Comparison of ENCODE assay signal across 10 cellular contexts in genomic region chr11:128480066-128480465, GRCh38.
DNase-seq lines count a peak whose midpoint lies in the region; ATAC-seq and TF ChIP-seq lines count a peak whose summit lies in the region.
"Had no signal": no experiment of that assay in that cellular context is flagged by ENCODE, and none has a peak within 500 bp of the region (broad histone marks: within the 10 kb centered on the region; RNA-seq: fewer than 3 reads in every experiment).

No MANE protein-coding gene starts in this region.

- TF ChIP-seq CTCF in gastrocnemius medialis (IDR thresholded peaks at IDR 0.05 in 4 of 5, conservative IDR thresholded peaks at IDR 0.05 in 1 of 5) (no peak), neural progenitor cell (IDR thresholded peaks at IDR 0.05) (no peak)

- no peak overlapping the region for H3K9ac ChIP-seq in neural progenitor cell

- H3K79me2 ChIP-seq in neural progenitor cell (ENCODE audit: low read depth) = no peaks in the 10 kb centered on the region

- H3K27me3 ChIP-seq in CD8-positive, alpha-beta memory T cell (ENCODE audit: insufficient read depth, low read length, poor library complexity, severe bottlenecking) = no peaks in the 10 kb centered on the region
- H3K27me3 ChIP-seq in gastrocnemius medialis (no peaks in the 10 kb centered on the region), neural progenitor cell (no peaks in the 10 kb centered on the region)
- H3K27me3 ChIP-seq: dorsolateral prefrontal cortex, pancreas had no signal

- no peak overlapping the region for H3K4me2 ChIP-seq in neural progenitor cell

- H3F3A ChIP-seq in neural progenitor cell (ENCODE audit: low read depth) = peaks cover 2% of the 10 kb centered on the region

- peak overlapping the region; percentile 84 to 99 (median 96) for H3K27ac Mint-ChIP-seq in CD8-positive, alpha-beta memory T cell
- peak overlapping the region; percentile 100 for H3K27ac Mint-ChIP-seq in T-helper 17 cell
- no peak overlapping the region for H3K27ac Mint-ChIP-seq in neural progenitor cell

- peak overlapping the region; percentile 4 for H3K27ac ChIP-seq in CD8-positive, alpha-beta memory T cell (ENCODE audit: low read depth, low read length)
- H3K27ac ChIP-seq in gastrocnemius medialis (peak overlapping the region; percentile 57 to 71 (median 68)), neural progenitor cell (no peak overlapping the region)

- peaks cover 96% of the 10 kb centered on the region for H3K4me1 ChIP-seq in CD8-positive, alpha-beta memory T cell (ENCODE audit: insufficient read depth, low read length)
- H3K4me1 ChIP-seq in gastrocnemius medialis (peaks cover 57 to 74% of the 10 kb centered on the region in 2 donors), neural progenitor cell (peaks cover 3% of the 10 kb centered on the region)

- peaks cover 52 to 97% (median 61%) of the 10 kb centered on the region in 3 donors for H3K36me3 Mint-ChIP-seq in CD8-positive, alpha-beta memory T cell
- peaks cover 34% of the 10 kb centered on the region for H3K36me3 Mint-ChIP-seq in T-helper 17 cell (ENCODE audit: low read depth)
- no peaks in the 10 kb centered on the region for H3K36me3 Mint-ChIP-seq in neural progenitor cell

- in situ Hi-C loops in gastrocnemius medialis (cut with MboI; ENCODE audit: low sequenced_read_pairs in 4 of 4) = loop anchor here in 1 of 4 donors (25.0 kb wide), 1 partner anchor 157 kb away; no protein-coding TSS in a partner anchor

- peaks cover 0 to 2% of the 10 kb centered on the region in 2 donors for H3K27me3 Mint-ChIP-seq in CD8-positive, alpha-beta memory T cell
- H3K27me3 Mint-ChIP-seq in T-helper 17 cell (no peaks in the 10 kb centered on the region), neural progenitor cell (ENCODE audit: insufficient read depth, low read depth) (peaks cover 7% of the 10 kb centered on the region)

- no peak overlapping the region for H2AFZ ChIP-seq in neural progenitor cell (replicated peaks)

- POLR2A ChIA-PET in CD8-positive, alpha-beta memory T cell (lab: Charles Lee) = interaction anchor here (0.8 to 1.2 kb wide), 3 partner anchors 10 to 144 kb away, joined by 3 read pairs; no protein-coding TSS in a partner anchor

- ATAC-seq in T-helper 17 cell = no peak
- ATAC-seq in Right ventricle myocardium superior (ENCODE audit: poor library complexity) = peak; percentile 75
- ATAC-seq in gastrocnemius medialis = no peak

- H3K4me3 Mint-ChIP-seq in CD8-positive, alpha-beta memory T cell = peak overlapping the region; percentile 46 to 84 (median 72)
- H3K4me3 Mint-ChIP-seq in T-helper 17 cell (peak overlapping the region; percentile 89), neural progenitor cell (no peak overlapping the region)

- peaks cover 76% of the 10 kb centered on the region for H3K36me3 ChIP-seq in CD8-positive, alpha-beta memory T cell (ENCODE audit: insufficient read depth, low read length)
- peaks cover 0 to 11% of the 10 kb centered on the region in 2 donors for H3K36me3 ChIP-seq in gastrocnemius medialis
- H3K36me3 ChIP-seq in neural progenitor cell = no peaks in the 10 kb centered on the region

- no peak for TF ChIP-seq POLR2A in gastrocnemius medialis (IDR thresholded peaks at IDR 0.05)

- H3K9me3 ChIP-seq in CD8-positive, alpha-beta memory T cell (ENCODE audit: low read length) = no peaks in the 10 kb centered on the region
- H3K9me3 ChIP-seq in T-helper 17 cell (ENCODE audit: control insufficient read depth, low read length, poor library complexity, severe bottlenecking) (no peaks in the 10 kb centered on the region), gastrocnemius medialis (no peaks in the 10 kb centered on the region), neural progenitor cell (ENCODE audit: low read depth) (no peaks in the 10 kb centered on the region)
- H3K9me3 ChIP-seq: pancreas had no signal

- no peaks in the 10 kb centered on the region for H3K9me3 Mint-ChIP-seq in CD8-positive, alpha-beta memory T cell
- H3K9me3 Mint-ChIP-seq in neural progenitor cell = no peaks in the 10 kb centered on the region

- H4K20me1 ChIP-seq in neural progenitor cell (ENCODE audit: low read depth) = no peaks in the 10 kb centered on the region

- DNase-seq in CD8-positive, alpha-beta memory T cell = no peak
- DNase-seq in T-helper 17 cell = no peak
- DNase-seq in Right ventricle myocardium superior = peak; percentile 52
- no peak for DNase-seq in gastrocnemius medialis
- DNase-seq in NCI-H510A (lab: John Stamatoyannopoulos, UW) = no peak
- no peak for DNase-seq in neural progenitor cell (ENCODE audit: low spot score)
- DNase-seq in hypothalamus (lab: John Stamatoyannopoulos, UW) = no peak
- no peak for DNase-seq in NCI-H1048 (lab: John Stamatoyannopoulos, UW)
- DNase-seq: dorsolateral prefrontal cortex, pancreas had no signal

- intact Hi-C loops in Right ventricle myocardium superior (cut with DNase I) (no loop called here), gastrocnemius medialis (cut with DNase I; ENCODE audit: low total_unique reads) (loop anchor here (5.0 kb wide), 2 partner anchors 42 to 147 kb away; no protein-coding TSS in a partner anchor)

- peaks cover 97 to 100% (median 99%) of the 10 kb centered on the region in 3 donors for H3K4me1 Mint-ChIP-seq in CD8-positive, alpha-beta memory T cell
- H3K4me1 Mint-ChIP-seq in T-helper 17 cell (peaks cover 87% of the 10 kb centered on the region), neural progenitor cell (peaks cover 11% of the 10 kb centered on the region)

- peak overlapping the region; percentile 10 for H3K4me3 ChIP-seq in CD8-positive, alpha-beta memory T cell (ENCODE audit: low read length)
- H3K4me3 ChIP-seq in gastrocnemius medialis (no peak overlapping the region), neural progenitor cell (no peak overlapping the region)
- H3K4me3 ChIP-seq: dorsolateral prefrontal cortex, pancreas had no signal

- CTCF ChIA-PET in CD8-positive, alpha-beta memory T cell (lab: Charles Lee) = interaction anchor here (0.9 to 1.7 kb wide), 7 partner anchors 12 to 190 kb away, joined by 3 to 5 read pairs (median 3); no protein-coding TSS in a partner anchor
